In the genomic region with DNA sequence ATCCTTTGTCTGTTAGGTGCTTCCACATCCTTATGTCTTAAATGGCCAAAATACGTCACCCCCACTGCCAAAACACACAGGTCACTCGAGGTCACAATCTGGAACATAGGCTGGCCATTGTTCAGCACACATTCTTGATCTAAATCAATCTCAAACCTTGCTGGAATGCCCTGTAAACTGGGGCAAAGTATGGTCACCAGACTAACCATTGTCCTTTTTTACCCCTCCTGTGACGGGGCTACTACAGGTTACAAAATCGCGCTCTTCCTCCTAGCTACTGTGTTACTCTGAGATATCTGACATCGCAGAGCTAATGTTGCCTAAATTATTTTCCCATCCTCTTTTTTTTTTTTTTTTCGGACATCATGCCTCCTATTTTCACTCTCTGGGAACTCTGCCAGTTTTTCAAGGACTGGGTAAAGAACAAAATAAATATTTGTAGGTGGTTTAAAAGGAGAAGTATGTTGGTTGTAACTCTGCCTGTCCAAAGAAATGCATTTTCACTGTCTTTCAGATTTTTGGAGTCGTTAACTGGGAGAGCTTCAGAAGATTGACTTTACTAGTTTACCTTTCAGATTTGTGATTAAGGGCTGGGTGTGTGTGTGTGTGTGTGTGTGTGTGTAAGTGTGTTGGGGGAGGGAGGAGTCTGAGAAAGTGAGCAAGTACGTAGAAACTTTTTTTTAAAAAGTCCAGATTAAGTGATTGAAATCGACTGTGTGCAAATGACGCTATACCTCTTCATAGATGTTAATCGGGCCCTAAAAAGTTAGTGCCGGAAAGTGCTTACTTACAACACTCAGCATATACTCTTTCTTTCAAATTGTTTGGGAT, we compare ENCODE assay signal across 1 cellular context.
TF ChIP-seq lines count a peak whose summit lies in the region.

No MANE protein-coding gene starts in this region.

TF ChIP-seq in liver, 16 proteins besides CTCF, POLR2A, EP300 and RAD21 (continued from another document):
- TF ChIP-seq EGR1 (IDR thresholded peaks at IDR 0.05; ENCODE audit: low read depth in 2 of 2) = no peak
